In genomic region chr9:130779153-130779855, GRCh38 we compare ENCODE assay signal across 15 cellular contexts. TPM values are rescaled to one million over a fixed set of nuclear protein-coding genes. Genes with fewer than 3 reads are reported as not detected.
DNase-seq lines count a peak whose midpoint lies in the region; ATAC-seq, FAIRE-seq and TF ChIP-seq lines count a peak whose summit lies in the region.
"Had no signal": no experiment of that assay in that cellular context is flagged by ENCODE, and none has a peak within 500 bp of the region (broad histone marks: within the 10 kb centered on the region; RNA-seq: fewer than 3 reads in every experiment).

No MANE protein-coding gene starts in this region.

- ATAC-seq in HG03460 (IDR thresholded peaks at IDR 0.05; ENCODE audit: unreplicated experiment), result no peak
- no peak for ATAC-seq in HG02938 (IDR thresholded peaks at IDR 0.05; ENCODE audit: unreplicated experiment)

- peak overlapping the region; percentile 38 for H3K27ac Mint-ChIP-seq in HFFc6
- peak overlapping the region; percentile 18 for H3K27ac Mint-ChIP-seq in astrocyte (ENCODE audit: unreplicated experiment)

- peak overlapping the region in 1 of 2 experiments; percentile 83 for H2BK12ac ChIP-seq in mesenchymal stem cell (ENCODE audit: low read length in 2 of 2)

- TF ChIP-seq POLR2A in tibial nerve (IDR thresholded peaks at IDR 0.05), result no peak

- peaks cover 4% of the 10 kb centered on the region for H4K20me1 ChIP-seq in astrocyte (ENCODE audit: insufficient read depth, low read length)

- H2BK120ac ChIP-seq in mesenchymal stem cell (ENCODE audit: low read depth, low read length), result no peak overlapping the region

- no peak overlapping the region for H3K27ac ChIP-seq in astrocyte (ENCODE audit: low read depth, low read length)
- H3K27ac ChIP-seq in mesenchymal stem cell (ENCODE audit: low read length, poor library complexity, severe bottlenecking), result no peak overlapping the region
- peak overlapping the region; percentile 56 to 93 (median 87) for H3K27ac ChIP-seq in tibial nerve
- peak overlapping the region in 1 of 2 donors; percentile 89 for H3K27ac ChIP-seq in small intestine (ENCODE audit: low read depth in 1 of 2, low read length in 1 of 2)

- H3K9ac ChIP-seq in astrocyte (ENCODE audit: low read length) (no peak overlapping the region), mesenchymal stem cell (ENCODE audit: low read length) (peak overlapping the region; percentile 95)

- H3K4me1 ChIP-seq in astrocyte (ENCODE audit: insufficient read depth, low read length) (peaks cover 20% of the 10 kb centered on the region), mesenchymal stem cell (ENCODE audit: control insufficient read depth, insufficient read depth, low read depth, low read length) (peaks cover 13% of the 10 kb centered on the region), tibial nerve (peaks cover 0 to 50% (median 11%) of the 10 kb centered on the region in 4 donors), small intestine (ENCODE audit: control insufficient read depth in 2 of 2, insufficient read depth in 1 of 2, low read depth in 1 of 2, low read length in 1 of 2) (peaks cover 0 to 11% of the 10 kb centered on the region in 2 donors)

- 33% methylated on average over 5 of the region's 9 CpGs for WGBS in mesenchymal stem cell
- 77 to 81% methylated on average over 9 of the region's 9 CpGs for WGBS in tibial nerve, 2 donors
- 56 to 66% (median 61%) methylated on average over 9 of the region's 9 CpGs for WGBS in small intestine, 3 donors

- peak overlapping the region; percentile 87 to 91 for H3K18ac ChIP-seq in mesenchymal stem cell (ENCODE audit: low read depth in 1 of 2, low read length in 2 of 2)

- peaks cover 24% of the 10 kb centered on the region for H3K36me3 Mint-ChIP-seq in HFFc6 (ENCODE audit: low read depth)
- H3K36me3 Mint-ChIP-seq in astrocyte (ENCODE audit: low read depth, unreplicated experiment), result peaks cover 6% of the 10 kb centered on the region

- peaks cover 72% of the 10 kb centered on the region for H3K4me1 Mint-ChIP-seq in HFFc6 (ENCODE audit: low read depth)
- peaks cover 25% of the 10 kb centered on the region for H3K4me1 Mint-ChIP-seq in astrocyte (ENCODE audit: low read depth, unreplicated experiment)

- no peak overlapping the region for H3K14ac ChIP-seq in mesenchymal stem cell (ENCODE audit: low read length in 2 of 2)

- no peak for DNase-seq in HFFc6
- peak; percentile 55 for DNase-seq in astrocyte (ENCODE audit: low read depth)
- peak; percentile 75 for DNase-seq in mesenchymal stem cell
- DNase-seq in tibial nerve (ENCODE audit: low spot score in 2 of 2), result no peak
- DNase-seq in small intestine, result no peak
- DNase-seq: activated CD4-positive, alpha-beta T cell treated with anti-CD3 and anti-CD28 coated beads, Interleukin-2, amount 50 U/mL, for 4 hours; activated effector memory CD4-positive, alpha-beta T cell treated with Interleukin-2 at 50 U/mL for 16 hours; COR-L47; NCI-H524; posterior cingulate gyrus; RPMI8226; stimulated activated CD4-positive, alpha-beta T cell treated with anti-CD3 and anti-CD28 coated beads, Interleukin-4, amount 100 ng/mL, for 4 hours; stimulated activated naive CD4-positive, alpha-beta T cell had no signal

- FAIRE-seq in astrocyte (lab: Jason Lieb, UNC), result no peak
- FAIRE-seq in small intestine (lab: Jason Lieb, UNC), result no peak

- H3K79me1 ChIP-seq in mesenchymal stem cell (replicated peaks; ENCODE audit: low read length, poor library complexity, severe bottlenecking), result peaks cover 14% of the 10 kb centered on the region

- H3K27me3 Mint-ChIP-seq in HFFc6 (ENCODE audit: insufficient read depth) (no peaks in the 10 kb centered on the region), astrocyte (ENCODE audit: low read depth, unreplicated experiment) (no peaks in the 10 kb centered on the region)

- H2BK15ac ChIP-seq in mesenchymal stem cell (ENCODE audit: low read depth, poor library complexity, severe bottlenecking), result no peak overlapping the region

- no peak overlapping the region for H4K91ac ChIP-seq in mesenchymal stem cell (ENCODE audit: low read length)

- TF ChIP-seq EP300 in tibial nerve (IDR thresholded peaks at IDR 0.05), result no peak

- TF ChIP-seq CTCF in HFFc6 (IDR thresholded peaks at IDR 0.05) (no peak), astrocyte (IDR thresholded peaks at IDR 0.05; ENCODE audit: insufficient read depth, low read depth, low read length) (no peak), tibial nerve (IDR thresholded peaks at IDR 0.05) (no peak)

- no peak overlapping the region for H2BK5ac ChIP-seq in mesenchymal stem cell (ENCODE audit: low read depth, low read length, poor library complexity, severe bottlenecking)

- no peak overlapping the region for H4K8ac ChIP-seq in mesenchymal stem cell (ENCODE audit: low read length)

- H3K4me3 ChIP-seq in astrocyte (ENCODE audit: insufficient read depth, low read depth, low read length) (no peak overlapping the region), mesenchymal stem cell (ENCODE audit: insufficient read depth in 1 of 2, low read depth in 1 of 2, low read length in 2 of 2) (peak overlapping the region in 1 of 2 experiments; percentile 13), tibial nerve (no peak overlapping the region), small intestine (ENCODE audit: low read depth in 1 of 2, low read length in 2 of 2) (no peak overlapping the region)

- H3K9me3 ChIP-seq in astrocyte (ENCODE audit: insufficient read depth, low read depth, low read length) (no peaks in the 10 kb centered on the region), mesenchymal stem cell (ENCODE audit: control insufficient read depth, low read length) (peaks cover 7% of the 10 kb centered on the region), tibial nerve (peaks cover 0 to 13% (median 3%) of the 10 kb centered on the region in 4 donors), small intestine (ENCODE audit: control insufficient read depth, low read depth) (no peaks in the 10 kb centered on the region)

- H3K4me3 Mint-ChIP-seq in HFFc6 (no peak overlapping the region; the same call in 1 of the 2 replicates), astrocyte (ENCODE audit: unreplicated experiment) (no peak overlapping the region)

- H3K4me2 ChIP-seq in astrocyte (ENCODE audit: low read length) (no peak overlapping the region), mesenchymal stem cell (ENCODE audit: low read length, poor library complexity, severe bottlenecking) (no peak overlapping the region)

- H3K27me3 ChIP-seq in astrocyte (ENCODE audit: insufficient read depth, low read length), result no peaks in the 10 kb centered on the region
- no peaks in the 10 kb centered on the region for H3K27me3 ChIP-seq in mesenchymal stem cell (ENCODE audit: control insufficient read depth in 1 of 2, insufficient read depth in 1 of 2, low read length in 2 of 2)
- no peaks in the 10 kb centered on the region for H3K27me3 ChIP-seq in tibial nerve
- H3K27me3 ChIP-seq in small intestine (ENCODE audit: control insufficient read depth in 2 of 2, insufficient read depth in 2 of 2, low read length in 2 of 2), result no peaks in the 10 kb centered on the region

- H3K79me2 ChIP-seq in astrocyte (ENCODE audit: insufficient read depth, low read length), result peaks cover 55% of the 10 kb centered on the region

- H3K4ac ChIP-seq in mesenchymal stem cell (ENCODE audit: low read depth in 1 of 2, low read length in 2 of 2), result peak overlapping the region in 1 of 2 experiments; percentile 67

- H3K36me3 ChIP-seq in astrocyte (ENCODE audit: insufficient read depth, low read length), result no peaks in the 10 kb centered on the region
- H3K36me3 ChIP-seq in mesenchymal stem cell (ENCODE audit: control insufficient read depth in 1 of 2, insufficient read depth in 2 of 2, low read depth in 1 of 2, low read length in 2 of 2), result no peaks in the 10 kb centered on the region
- no peaks in the 10 kb centered on the region for H3K36me3 ChIP-seq in tibial nerve
- no peaks in the 10 kb centered on the region for H3K36me3 ChIP-seq in small intestine (ENCODE audit: control insufficient read depth in 2 of 2, insufficient read depth in 2 of 2, low read length in 2 of 2)

- no peak overlapping the region for H3K23ac ChIP-seq in mesenchymal stem cell (ENCODE audit: low read length in 2 of 2)

- H3K9me3 Mint-ChIP-seq in HFFc6 (peaks cover 16% of the 10 kb centered on the region), astrocyte (ENCODE audit: unreplicated experiment) (peaks cover 13% of the 10 kb centered on the region)

- no peak overlapping the region for H2AK5ac ChIP-seq in mesenchymal stem cell (ENCODE audit: low read length, severe bottlenecking)

- H2AFZ ChIP-seq in astrocyte (ENCODE audit: low read depth, low read length), result no peak overlapping the region
- no peak overlapping the region for H2AFZ ChIP-seq in mesenchymal stem cell (ENCODE audit: low read depth, low read length)

RNA-seq across cellular contexts. Expression of gene ABL1, which starts 55.8 kb away (rescaled TPM):
- total RNA-seq in HFFc6 (2021; fragmentation: NEBNext Ultra II Directional; extraction: Animal tissue kit (Norgen Biotek cat#: 25700)), result 10 to 100 TPM; 56.0 to 63.5 (median 62.8) TPM
- 113 and 117 TPM in 2 replicates for total RNA-seq in astrocyte
- 49.4 TPM for polyA plus RNA-seq in mesenchymal stem cell (2013, experiment 1 of 2)
- polyA plus RNA-seq in mesenchymal stem cell (2013, experiment 2 of 2), result 49.9 TPM
- 100 to 1,000 TPM in 1 of 4 donors, 10 to 100 TPM in 3; 58.0 to 105 (median 78.6) TPM for total RNA-seq in tibial nerve
- 10 to 100 TPM in 2 of 3 donors, 1 to 10 TPM in 1; 8.7 to 42.1 (median 14.1) TPM for polyA plus RNA-seq in small intestine

Comparison
In these comparisons a context has a peak if more than half of its experiments do, and no peak if none do; other contexts are left out.
1. DNase-seq: peak in astrocyte (single experiment) and mesenchymal stem cell (single experiment); none in HFFc6 (single experiment), tibial nerve (0 of 2) and small intestine (single experiment).
2. H3K27ac ChIP-seq: peak in tibial nerve (4 of 4); none in astrocyte (single experiment) and mesenchymal stem cell (single experiment).